ENCODE assay signal across 1 cellular context in the genomic region with DNA sequence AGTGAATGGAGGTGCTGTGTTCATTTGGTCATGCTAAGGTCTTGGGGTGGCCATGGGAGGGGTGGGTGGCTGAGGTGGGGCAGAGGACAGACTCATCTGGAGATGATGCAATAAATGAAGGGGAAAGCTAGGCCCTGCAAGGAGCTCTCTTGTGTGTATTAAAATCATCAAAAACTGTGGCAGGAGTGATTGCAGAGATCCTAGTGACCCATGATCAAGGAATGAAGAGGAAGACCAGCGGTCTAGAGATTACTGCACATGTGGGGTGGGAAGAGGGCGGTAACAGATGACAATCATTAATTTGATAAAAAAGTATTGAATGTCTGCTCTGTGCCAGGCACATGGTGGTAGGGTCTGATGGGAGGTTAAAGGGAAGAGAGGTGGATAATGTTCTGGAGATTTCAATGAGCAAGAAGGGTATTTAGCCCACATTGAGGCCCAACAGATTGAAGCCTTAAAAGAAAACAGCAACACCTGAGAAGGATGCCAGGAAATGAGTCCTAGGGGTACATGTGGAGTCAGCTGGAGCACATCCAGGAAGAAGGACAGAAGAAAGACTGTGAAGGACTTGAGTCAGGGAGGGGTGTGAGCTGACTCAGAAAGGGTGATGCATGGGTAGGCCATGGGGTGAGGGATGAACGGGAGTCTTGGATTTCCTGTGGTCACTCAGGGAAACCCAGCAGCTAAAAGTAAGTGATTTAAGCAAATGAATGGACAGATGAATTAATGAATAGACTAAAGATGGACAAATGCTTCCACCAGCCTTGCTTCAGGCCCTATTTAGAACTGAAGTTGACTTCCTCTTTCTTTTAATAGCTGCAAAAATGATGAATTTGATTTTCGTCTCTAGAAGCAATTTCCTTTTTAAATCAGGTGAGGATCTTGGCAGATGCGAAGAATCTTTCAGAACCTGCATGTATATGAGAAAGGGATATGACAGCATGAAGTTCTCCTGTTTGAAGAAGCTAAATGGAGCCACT.
A peak's percentile ranks its signal among the peaks of the same experiment; 100 is the strongest.
TF ChIP-seq lines count a peak whose summit lies in the region.

No MANE protein-coding gene starts in this region.

TF ChIP-seq in GM12878, 131 proteins besides CTCF, POLR2A, EP300 and RAD21 (continued from another document):
- TF ChIP-seq, protein P1, sequence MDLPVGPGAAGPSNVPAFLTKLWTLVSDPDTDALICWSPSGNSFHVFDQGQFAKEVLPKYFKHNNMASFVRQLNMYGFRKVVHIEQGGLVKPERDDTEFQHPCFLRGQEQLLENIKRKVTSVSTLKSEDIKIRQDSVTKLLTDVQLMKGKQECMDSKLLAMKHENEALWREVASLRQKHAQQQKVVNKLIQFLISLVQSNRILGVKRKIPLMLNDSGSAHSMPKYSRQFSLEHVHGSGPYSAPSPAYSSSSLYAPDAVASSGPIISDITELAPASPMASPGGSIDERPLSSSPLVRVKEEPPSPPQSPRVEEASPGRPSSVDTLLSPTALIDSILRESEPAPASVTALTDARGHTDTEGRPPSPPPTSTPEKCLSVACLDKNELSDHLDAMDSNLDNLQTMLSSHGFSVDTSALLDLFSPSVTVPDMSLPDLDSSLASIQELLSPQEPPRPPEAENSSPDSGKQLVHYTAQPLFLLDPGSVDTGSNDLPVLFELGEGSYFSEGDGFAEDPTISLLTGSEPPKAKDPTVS (IDR thresholded peaks at IDR 0.05; ENCODE audit: low read depth, low read length), result no peak
- TF ChIP-seq SPI1 (IDR thresholded peaks at IDR 0.05; ENCODE audit: borderline replicate concordance, insufficient read depth, low read depth, low read length), result peak; percentile 76
- peak; percentile 87 for TF ChIP-seq ZNF24 (IDR thresholded peaks at IDR 0.05)
- TF ChIP-seq YY1 (IDR thresholded peaks at IDR 0.05; ENCODE audit: low read depth, low read length), result no peak
- TF ChIP-seq, protein P2, sequence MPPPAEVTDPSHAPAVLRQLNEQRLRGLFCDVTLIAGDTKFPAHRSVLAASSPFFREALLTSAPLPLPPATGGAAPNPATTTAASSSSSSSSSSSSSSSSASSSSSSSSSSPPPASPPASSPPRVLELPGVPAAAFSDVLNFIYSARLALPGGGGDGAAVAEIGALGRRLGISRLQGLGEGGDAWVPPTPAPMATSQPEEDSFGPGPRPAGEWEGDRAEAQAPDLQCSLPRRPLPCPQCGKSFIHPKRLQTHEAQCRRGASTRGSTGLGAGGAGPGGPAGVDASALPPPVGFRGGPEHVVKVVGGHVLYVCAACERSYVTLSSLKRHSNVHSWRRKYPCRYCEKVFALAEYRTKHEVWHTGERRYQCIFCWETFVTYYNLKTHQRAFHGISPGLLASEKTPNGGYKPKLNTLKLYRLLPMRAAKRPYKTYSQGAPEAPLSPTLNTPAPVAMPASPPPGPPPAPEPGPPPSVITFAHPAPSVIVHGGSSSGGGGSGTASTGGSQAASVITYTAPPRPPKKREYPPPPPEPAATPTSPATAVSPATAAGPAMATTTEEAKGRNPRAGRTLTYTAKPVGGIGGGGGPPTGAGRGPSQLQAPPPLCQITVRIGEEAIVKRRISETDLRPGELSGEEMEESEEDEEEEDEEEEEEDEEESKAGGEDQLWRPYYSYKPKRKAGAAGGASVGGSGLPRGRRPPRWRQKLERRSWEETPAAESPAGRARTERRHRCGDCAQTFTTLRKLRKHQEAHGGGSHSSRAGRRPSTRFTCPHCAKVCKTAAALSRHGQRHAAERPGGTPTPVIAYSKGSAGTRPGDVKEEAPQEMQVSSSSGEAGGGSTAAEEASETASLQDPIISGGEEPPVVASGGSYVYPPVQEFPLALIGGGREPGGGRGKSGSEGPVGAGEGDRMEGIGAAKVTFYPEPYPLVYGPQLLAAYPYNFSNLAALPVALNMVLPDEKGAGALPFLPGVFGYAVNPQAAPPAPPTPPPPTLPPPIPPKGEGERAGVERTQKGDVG (CRISPR knock-in tag; IDR thresholded peaks at IDR 0.05), result no peak
- no peak for TF ChIP-seq KLF5 (IDR thresholded peaks at IDR 0.05; ENCODE audit: partially characterized antibody)
- TF ChIP-seq MEF2B (IDR thresholded peaks at IDR 0.05; ENCODE audit: partially characterized antibody, poor library complexity, severe bottlenecking), result peak; percentile 23
TF ChIP-seq in GM12878: peak in this region for 3.
